Comparison of ENCODE assay signal across 7 cellular contexts in the genomic region with DNA sequence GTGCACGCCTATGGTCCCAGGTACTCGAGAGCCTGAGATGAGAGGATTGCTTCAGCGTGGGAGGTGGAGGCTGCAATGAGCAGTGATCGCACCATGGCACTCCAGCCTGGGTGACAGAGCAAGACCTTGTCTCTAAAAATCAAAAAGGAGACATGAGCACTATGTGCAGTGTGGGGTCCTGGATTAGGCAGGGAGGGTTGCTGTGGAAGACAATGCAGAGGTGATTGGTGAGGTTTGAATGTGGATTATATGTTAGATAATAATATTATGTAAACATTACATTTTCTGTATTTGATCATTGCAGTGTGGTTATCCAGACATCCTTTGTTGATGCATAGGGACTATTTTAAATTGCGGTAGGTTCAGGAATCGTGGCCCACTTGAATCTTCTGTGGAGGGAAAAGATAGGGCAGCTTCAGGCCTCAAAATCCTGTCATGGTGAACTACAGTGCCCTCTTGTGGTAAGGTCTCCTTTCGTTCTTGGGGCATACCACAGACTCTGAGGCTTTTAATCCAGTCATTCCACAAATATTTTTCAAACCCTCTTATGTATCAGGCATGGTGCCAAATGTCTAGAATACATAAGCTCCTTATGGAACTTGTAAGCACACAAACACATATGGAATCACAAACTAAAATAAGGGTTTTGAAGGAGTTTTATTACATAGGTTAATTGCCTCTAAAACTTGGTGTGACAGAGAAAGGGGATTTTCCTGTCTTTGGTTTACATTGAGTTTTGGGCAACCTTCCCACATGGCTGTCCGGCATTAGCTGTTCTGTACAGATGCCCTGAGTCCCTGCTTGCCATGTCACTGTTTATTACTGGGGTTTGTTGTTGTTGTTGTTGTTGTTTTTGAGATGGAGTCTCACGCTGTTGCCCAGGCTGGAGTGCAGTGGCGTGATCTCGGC. TPM values are rescaled to one million over a fixed set of nuclear protein-coding genes. Genes with fewer than 3 reads are reported as not detected.
DNase-seq lines count a peak whose midpoint lies in the region; FAIRE-seq and TF ChIP-seq lines count a peak whose summit lies in the region.

No MANE protein-coding gene starts in this region.

- no peaks in the 10 kb centered on the region for H3K9me3 ChIP-seq in kidney (ENCODE audit: control insufficient read depth in 1 of 2, low read length in 2 of 2)

- FAIRE-seq in bronchial epithelial cell (lab: Jason Lieb, UNC) (peak; percentile 90), kidney (lab: Jason Lieb, UNC) (no peak)

- no peak overlapping the region for H3K4me3 ChIP-seq in GM06990 (replicated peaks; ENCODE audit: low read depth, low read length)
- no peak overlapping the region for H3K4me3 ChIP-seq in HFF-Myc (replicated peaks; ENCODE audit: low read depth, low read length)
- no peak overlapping the region for H3K4me3 ChIP-seq in bronchial epithelial cell (ENCODE audit: low read depth, low read length)
- no peak overlapping the region for H3K4me3 ChIP-seq in kidney (ENCODE audit: low read length in 2 of 2)

- DNase-seq in GM06990 (ENCODE audit: extremely low read depth, insufficient read length) (peak; percentile 18), HFF-Myc (ENCODE audit: extremely low read depth, low read depth) (peak; percentile 98), NCI-H2029 (lab: John Stamatoyannopoulos, UW) (peak; percentile 65), T1000 (lab: John Stamatoyannopoulos, UW) (peak; percentile 55), bronchial epithelial cell (ENCODE audit: low read depth) (peak; percentile 93), kidney (no peak)
- peak; percentile 9 to 32 for DNase-seq in stimulated activated CD4-positive, alpha-beta T cell treated with anti-CD3 and anti-CD28 coated beads, Interleukin-4, amount 100 ng/mL, for 48 hours (ENCODE audit: low read depth in 2 of 2)

- peak; percentile 68 for TF ChIP-seq CTCF in GM06990 (IDR thresholded peaks at IDR 0.05; ENCODE audit: insufficient read depth, low read length, poor library complexity, severe bottlenecking)
- peak; percentile 75 for TF ChIP-seq CTCF in HFF-Myc (IDR thresholded peaks at IDR 0.05; ENCODE audit: low read depth, low read length, missing control alignments)
- peak; percentile 68 for TF ChIP-seq CTCF in bronchial epithelial cell (IDR thresholded peaks at IDR 0.05; ENCODE audit: insufficient read depth, low read length, severe bottlenecking)
- peak; percentile 77 for TF ChIP-seq CTCF in kidney (IDR thresholded peaks at IDR 0.05; ENCODE audit: borderline replicate concordance, extremely low read depth, insufficient read depth)

- no peaks in the 10 kb centered on the region for H3K27me3 ChIP-seq in GM06990 (replicated peaks; ENCODE audit: control insufficient read depth, insufficient read depth, low read length)
- no peaks in the 10 kb centered on the region for H3K27me3 ChIP-seq in bronchial epithelial cell (ENCODE audit: control insufficient read depth, insufficient read depth, low read length)

- H3K27ac ChIP-seq in kidney (ENCODE audit: low read depth in 2 of 2, low read length in 2 of 2): no peak overlapping the region

- no peak overlapping the region for H3K9ac ChIP-seq in kidney (ENCODE audit: low read length in 2 of 2)

- intact Hi-C loops in kidney (cut with DNase I): no loop called here

- H3K36me3 ChIP-seq in GM06990 (ENCODE audit: control insufficient read depth, insufficient read depth, low read length) (no peaks in the 10 kb centered on the region), bronchial epithelial cell (ENCODE audit: control insufficient read depth, insufficient read depth, low read length) (no peaks in the 10 kb centered on the region), kidney (ENCODE audit: control insufficient read depth in 1 of 2, insufficient read depth in 2 of 2, low read length in 2 of 2) (peaks cover 9 to 11% of the 10 kb centered on the region in 2 donors)

- H3K4me1 ChIP-seq in kidney (ENCODE audit: control insufficient read depth in 1 of 2, insufficient read depth in 1 of 2, low read depth in 1 of 2, low read length in 2 of 2): peaks cover 0 to 2% of the 10 kb centered on the region in 2 donors

RNA-seq across cellular contexts. Expression of a gene that starts 37.7 kb away (rescaled TPM):
- 21.3 and 28.9 TPM in 2 replicates for total RNA-seq in bronchial epithelial cell
- total RNA-seq in kidney: 35.5 TPM
- polyA plus RNA-seq in kidney (ENCODE audit: insufficient read depth, low read depth, low replicate concordance): 31.1 TPM
